2 cellular contexts compared by ENCODE assay signal in genomic region chr7:128879461-128879938, GRCh38.
TF ChIP-seq lines count a peak whose summit lies in the region.

No MANE protein-coding gene starts in this region.

TF ChIP-seq in A549, 52 proteins besides CTCF, POLR2A, EP300 and RAD21 (continued from another document):
- no peak for TF ChIP-seq HMGXB4 (CRISPR knock-in tag; IDR thresholded peaks at IDR 0.05; ENCODE audit: borderline replicate concordance)

TF ChIP-seq in GM23338, 12 proteins besides CTCF, POLR2A, EP300 and RAD21 (continued from another document):
- TF ChIP-seq REST (IDR thresholded peaks at IDR 0.05; ENCODE audit: unreplicated experiment) (no peak), JUNB (IDR thresholded peaks at IDR 0.05; ENCODE audit: unreplicated experiment) (no peak)
